Comparison of ENCODE assay signal across 8 cellular contexts in the genomic region with DNA sequence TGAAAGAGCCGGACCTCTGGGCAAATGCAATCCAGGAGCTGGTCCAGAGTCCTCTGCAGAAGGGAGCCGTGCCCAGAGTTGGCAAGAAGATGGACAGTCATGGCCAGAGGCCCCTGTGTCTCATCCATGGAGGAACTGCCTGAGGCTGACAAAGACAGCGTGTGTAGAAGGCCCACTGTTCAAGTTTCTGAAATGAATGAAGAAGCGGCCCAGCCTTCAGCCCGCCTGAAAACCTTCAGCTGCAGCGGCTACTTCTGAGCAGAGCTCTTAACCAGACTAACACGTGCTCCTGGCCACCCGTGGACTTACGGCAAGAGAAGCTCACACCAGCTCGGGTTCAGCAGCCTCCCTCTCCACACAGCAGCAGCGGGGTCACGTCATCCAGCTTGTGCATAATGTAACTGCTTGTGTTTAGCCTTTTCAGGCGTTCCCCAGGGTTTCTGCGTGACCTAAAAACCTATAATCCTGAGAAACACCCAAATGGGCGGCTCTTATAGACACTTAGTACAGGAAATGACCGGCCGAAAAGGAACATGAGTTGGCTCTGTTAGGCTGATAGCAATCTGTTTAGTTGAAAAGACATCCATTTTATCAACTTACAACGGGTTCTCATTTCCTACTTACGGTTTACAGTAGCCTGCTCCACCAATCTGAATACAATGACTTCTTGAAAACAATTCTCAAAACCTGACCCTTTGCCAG. TPM values are rescaled to one million over a fixed set of nuclear protein-coding genes. Genes with fewer than 3 reads are reported as not detected.
DNase-seq lines count a peak whose midpoint lies in the region; ATAC-seq and TF ChIP-seq lines count a peak whose summit lies in the region.

FAM124B (minus strand) TSS at position 467 of the 702 bp plus-strand sequence; CDS start at position 128, 339 bp downstream.

- no peak within 1 kb of the TSS for H3K4me3 Mint-ChIP-seq in progenitor cell of endocrine pancreas (ENCODE audit: low read depth)

- no peak within 1 kb of the TSS for H3K27ac Mint-ChIP-seq in progenitor cell of endocrine pancreas

- no peaks in the 10 kb centered on the region for H3K9me3 ChIP-seq in body of pancreas
- no peaks in the 10 kb centered on the region for H3K9me3 ChIP-seq in right lobe of liver

- H3K4me3 ChIP-seq in body of pancreas (no peak within 1 kb of the TSS), right lobe of liver (peak within 1 kb of the TSS in 2 of 3 donors; percentile 26 to 35)

- H3K27ac ChIP-seq in body of pancreas (peak within 1 kb of the TSS in 2 of 4 donors; percentile 17 to 33), right lobe of liver (peak within 1 kb of the TSS in 2 of 3 donors; percentile 33 to 48)

- no peak for TF ChIP-seq POLR2A in body of pancreas (IDR thresholded peaks at IDR 0.05)
- TF ChIP-seq POLR2A in right lobe of liver (IDR thresholded peaks at IDR 0.05), result no peak

- DNase-seq in body of pancreas, result peak; percentile 21 to 60 (median 34)
- peak; percentile 55 to 85 (median 76) for DNase-seq in right lobe of liver
- DNase-seq in stimulated activated CD4-positive, alpha-beta T cell treated with anti-CD3 and anti-CD28 coated beads, Interleukin-4, amount 100 ng/mL, for 24 hours, result peak; percentile 26
- no peak for DNase-seq in GM10266 (ENCODE audit: extremely low spot score)
- DNase-seq in progenitor cell of endocrine pancreas (ENCODE audit: low spot score, unreplicated experiment), result no peak

- H3K27me3 Mint-ChIP-seq in progenitor cell of endocrine pancreas, result no peaks in the 10 kb centered on the region

- H3K36me3 ChIP-seq in body of pancreas (replicated peaks in 1 of 2; ENCODE audit: insufficient read depth in 1 of 2, low read depth in 2 of 2) (no peaks in the 10 kb centered on the region), right lobe of liver (no peaks in the 10 kb centered on the region)

- H3K4me1 ChIP-seq in body of pancreas (no peaks in the 10 kb centered on the region), right lobe of liver (peaks cover 0 to 9% (median 0%) of the 10 kb centered on the region in 4 donors)

- no peak for TF ChIP-seq CTCF in body of pancreas (IDR thresholded peaks at IDR 0.05)
- TF ChIP-seq CTCF in right lobe of liver (IDR thresholded peaks at IDR 0.05), result no peak
- TF ChIP-seq CTCF in GM10266 (IDR thresholded peaks at IDR 0.05; ENCODE audit: control insufficient read depth, insufficient read depth, low read depth, missing control alignments), result no peak
- TF ChIP-seq CTCF in progenitor cell of endocrine pancreas (IDR thresholded peaks at IDR 0.05; ENCODE audit: unreplicated experiment), result no peak

- WGBS in body of pancreas, 2 donors, result 38 to 61% methylated on average over 18 to 19 of the region's 19 CpGs
- WGBS in right lobe of liver (ENCODE audit: insufficient coverage, low coverage, low lambda C conversion rate, missing lambda C conversion rate), result 48% methylated on average over 10 of the region's 19 CpGs

- H3K27me3 ChIP-seq in body of pancreas, result no peaks in the 10 kb centered on the region
- no peaks in the 10 kb centered on the region for H3K27me3 ChIP-seq in right lobe of liver

- H3K36me3 Mint-ChIP-seq in progenitor cell of endocrine pancreas (ENCODE audit: insufficient read depth), result no peaks in the 10 kb centered on the region

- intact Hi-C loops in body of pancreas (cut with DNase I) (no loop called here), right lobe of liver (cut with DNase I) (no loop called here)

- ATAC-seq in GM21381 (IDR thresholded peaks at IDR 0.05; ENCODE audit: unreplicated experiment) (peak; percentile 50), body of pancreas (peak; percentile 59), right lobe of liver (peak; percentile 86 to 96 (median 92)), HG02938 (IDR thresholded peaks at IDR 0.05; ENCODE audit: unreplicated experiment) (no peak)

- H3K9me3 Mint-ChIP-seq in progenitor cell of endocrine pancreas (ENCODE audit: low read depth), result peaks cover 11% of the 10 kb centered on the region

- no peaks in the 10 kb centered on the region for H3K4me1 Mint-ChIP-seq in progenitor cell of endocrine pancreas (ENCODE audit: low read depth)

TF ChIP-seq in PFSK-1, 5 proteins besides CTCF, POLR2A, EP300 and RAD21:
- no peak for TF ChIP-seq TAF1 (IDR thresholded peaks at IDR 0.05; ENCODE audit: borderline replicate concordance, insufficient read depth, low read length)
- TF ChIP-seq FOXP2 (optimal IDR thresholded peaks at IDR 0.05; ENCODE audit: borderline replicate concordance, extremely low read depth, extremely low read length, insufficient read depth), result peak; percentile 20

RNA-seq across cellular contexts. Expression of gene FAM124B, which starts in this region (rescaled TPM):
- polyA plus RNA-seq in PFSK-1 (2012; ENCODE audit: insufficient read length, low read depth), result not detected
- total RNA-seq in body of pancreas, result under 1 TPM in 1 of 2 donors, not detected in 1; 0.78 TPM
- total RNA-seq in right lobe of liver, result 1 to 10 TPM in 1 of 6 experiments, under 1 TPM in 5; 0.14 to 2.4 (median 0.56) TPM
- total RNA-seq in progenitor cell of endocrine pancreas, result not detected in 2 replicates

Comparison
In these comparisons a context has a peak if more than half of its experiments do, and no peak if none do; other contexts are left out.
1. Peak in DNase-seq and ATAC-seq in body of pancreas; RNA of the gene not detected or under 1 TPM.
2. DNase-seq: peak in right lobe of liver (3 of 3) and stimulated activated CD4-positive, alpha-beta T cell treated with anti-CD3 and anti-CD28 coated beads, Interleukin-4, amount 100 ng/mL, for 24 hours (single experiment); none in GM10266 (single experiment) and progenitor cell of endocrine pancreas (single experiment).
3. H3K4me3 ChIP-seq: peak in right lobe of liver (2 of 3); none in body of pancreas (0 of 2).